8 cellular contexts compared by ENCODE assay signal in the genomic region with DNA sequence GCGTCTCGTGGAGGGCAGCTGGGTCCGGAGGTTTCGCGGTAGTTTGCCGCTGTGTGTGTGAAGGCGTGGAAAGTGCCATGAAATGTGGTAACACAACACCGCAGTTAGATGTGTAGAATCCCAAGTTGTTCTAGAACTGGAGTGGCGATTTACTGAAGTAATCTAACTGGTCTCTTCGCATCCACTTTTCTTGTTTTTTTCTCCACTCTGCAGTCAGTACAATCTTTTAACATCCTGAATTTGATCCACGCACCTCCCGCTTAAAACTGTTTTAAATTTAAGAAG. TPM values are rescaled to one million over a fixed set of nuclear protein-coding genes. Genes with fewer than 3 reads are reported as not detected.
DNase-seq lines count a peak whose midpoint lies in the region; ATAC-seq and TF ChIP-seq lines count a peak whose summit lies in the region.

No MANE protein-coding gene starts in this region.

- no peaks in the 10 kb centered on the region for H3K27me3 ChIP-seq in muscle layer of colon (ENCODE audit: control insufficient read depth in 1 of 2, insufficient read depth in 2 of 2, low read length in 2 of 2)

- DNase-seq in CD14-positive monocyte (ENCODE audit: low spot score) (no peak), caudate nucleus (lab: John Stamatoyannopoulos, UW) (no peak), T-helper 9 cell (no peak), kidney glomerular epithelial cell (lab: John Stamatoyannopoulos, UW) (no peak)
- DNase-seq in central memory CD4-positive, alpha-beta T cell, result no peak

- H3K27ac Mint-ChIP-seq in CD14-positive monocyte, result peak overlapping the region; percentile 98 to 100 (median 99)

- peak overlapping the region; percentile 72 for H3K9ac ChIP-seq in muscle layer of colon (ENCODE audit: low read length)

- H3K4me3 ChIP-seq in muscle layer of colon (ENCODE audit: low read depth in 1 of 2, low read length in 2 of 2), result peak overlapping the region; percentile 84 to 94

- peaks cover 0 to 9% (median 6%) of the 10 kb centered on the region in 7 donors for H3K9me3 Mint-ChIP-seq in CD14-positive monocyte

- H3K4me3 Mint-ChIP-seq in CD14-positive monocyte, result peak overlapping the region; percentile 94 to 98

- ATAC-seq in GM21737 (IDR thresholded peaks at IDR 0.05; ENCODE audit: unreplicated experiment), result no peak

- H3K9me3 ChIP-seq in KOPT-K1 (ENCODE audit: insufficient read depth, low read length, poor library complexity, severe bottlenecking) (peaks cover 15% of the 10 kb centered on the region), muscle layer of colon (ENCODE audit: low read length) (no peaks in the 10 kb centered on the region)

- H3K27ac ChIP-seq in KOPT-K1 (ENCODE audit: low read depth, low read length, poor library complexity, severe bottlenecking) (peak overlapping the region; percentile 83), caudate nucleus (ENCODE audit: low read depth, low read length) (peak overlapping the region; percentile 63), muscle layer of colon (ENCODE audit: low read depth, low read length) (peak overlapping the region; percentile 71)

- TF ChIP-seq CTCF in CD14-positive monocyte (IDR thresholded peaks at IDR 0.05), result no peak

- peaks cover 9% of the 10 kb centered on the region for H3K4me1 ChIP-seq in muscle layer of colon (ENCODE audit: insufficient read depth, low read length)

- H3K36me3 ChIP-seq in KOPT-K1 (ENCODE audit: insufficient read depth, low read length) (peaks cover 9% of the 10 kb centered on the region), muscle layer of colon (ENCODE audit: insufficient read depth, low read length) (no peaks in the 10 kb centered on the region)

- peaks cover 0 to 2% (median 0%) of the 10 kb centered on the region in 3 donors for H3K27me3 Mint-ChIP-seq in CD14-positive monocyte (ENCODE audit: low read depth in 3 of 3)

- peaks cover 21% of the 10 kb centered on the region for H3K4me1 Mint-ChIP-seq in CD14-positive monocyte

- intact Hi-C loops in CD14-positive monocyte (cut with micrococcal nuclease), result loop anchor here (5.0 to 10.0 kb wide), 4 partner anchors 146 to 648 kb away; a partner anchor contains a TSS

- H3K36me3 Mint-ChIP-seq in CD14-positive monocyte, result peaks cover 4% of the 10 kb centered on the region in 2 donors

RNA-seq across cellular contexts. Expression of a gene that starts 0.5 kb away (rescaled TPM):
- 1 to 10 TPM; 6.9 to 7.9 TPM for polyA plus RNA-seq in CD14-positive monocyte

RNA-seq across cellular contexts. Expression of a gene that starts 0.7 kb away (rescaled TPM):
- polyA plus RNA-seq in CD14-positive monocyte, result 10 to 100 TPM; 11.5 to 14.9 TPM
